Comparison of ENCODE assay signal across 27 cellular contexts in genomic region chr17:8029121-8029520, GRCh38. TPM values are rescaled to one million over a fixed set of nuclear protein-coding genes. Genes with fewer than 3 reads are reported as not detected.
DNase-seq lines count a peak whose midpoint lies in the region; ATAC-seq, FAIRE-seq and TF ChIP-seq lines count a peak whose summit lies in the region.
"Had no signal": no experiment of that assay in that cellular context is flagged by ENCODE, and none has a peak within 500 bp of the region (broad histone marks: within the 10 kb centered on the region; RNA-seq: fewer than 3 reads in every experiment).

No MANE protein-coding gene starts in this region.

- H3K27ac ChIP-seq in astrocyte (ENCODE audit: low read depth, low read length) = no peak overlapping the region
- H3K27ac ChIP-seq: hepatocyte had no signal

- H3K36me3 ChIP-seq in astrocyte (ENCODE audit: insufficient read depth, low read length) = no peaks in the 10 kb centered on the region
- no peaks in the 10 kb centered on the region for H3K36me3 ChIP-seq in HAP-1 (replicated peaks)

- H3K4me3 Mint-ChIP-seq in HFFc6 (no peak overlapping the region), astrocyte (ENCODE audit: unreplicated experiment) (no peak overlapping the region)
- H3K4me3 Mint-ChIP-seq: CD4-positive, CD25-positive, alpha-beta regulatory T cell; nephron had no signal

- H3K4me1 ChIP-seq in astrocyte (ENCODE audit: insufficient read depth, low read length) = no peaks in the 10 kb centered on the region
- H3K4me1 ChIP-seq in HAP-1 = no peaks in the 10 kb centered on the region

- DNase-seq in AG08396 (ENCODE audit: low spot score) (peak; percentile 56), HFFc6 (peak; percentile 67), astrocyte (ENCODE audit: low read depth) (peak; percentile 32), iris pigment epithelial cell (ENCODE audit: low read depth) (peak; percentile 38), NCI-H146 treated with DMSO at 0.1 percent for 48 hours (lab: John Stamatoyannopoulos, UW; ENCODE audit: unreplicated experiment) (no peak), HAP-1 (ENCODE audit: low spot score in 2 of 2) (no peak)
- DNase-seq in activated T-cell treated with anti-CD3 and anti-CD28 coated beads, Interleukin-2, amount 50 U/mL, for 1 hour = no peak
- DNase-seq: activated CD4-positive, alpha-beta T cell treated with anti-CD3 and anti-CD28 coated beads, Interleukin-2, amount 50 U/mL, for 1 hour; activated CD8-positive, alpha-beta memory T cell treated with anti-CD3 and anti-CD28 coated beads, Interleukin-2, amount 50 U/mL, for 48 hours; activated gamma-delta T cell treated with Interleukin-2 at 50 U/mL for 16 hours; CD4-positive, CD25-positive, alpha-beta regulatory T cell; effector memory CD4-positive, alpha-beta T cell; mesenchymal stem cell; NCI-H2107; NCI-H524; SHP77; substantia nigra had no signal

- in situ Hi-C loops in HAP-1 (cut with MboI; ENCODE audit: low sequenced_read_pairs) = no loop called here

- no peak overlapping the region for H2AFZ ChIP-seq in astrocyte (ENCODE audit: low read depth, low read length)
- H2AFZ ChIP-seq: hepatocyte had no signal

- no peaks in the 10 kb centered on the region for H3K79me2 ChIP-seq in astrocyte (ENCODE audit: insufficient read depth, low read length)
- H3K79me2 ChIP-seq: hepatocyte had no signal

- H3K9me3 Mint-ChIP-seq in HFFc6 = no peaks in the 10 kb centered on the region; the same call in 1 of the 2 replicates
- peaks cover 5% of the 10 kb centered on the region for H3K9me3 Mint-ChIP-seq in astrocyte (ENCODE audit: unreplicated experiment)
- H3K9me3 Mint-ChIP-seq: nephron had no signal

- no peak overlapping the region for H3K4me2 ChIP-seq in astrocyte (ENCODE audit: low read length)
- H3K4me2 ChIP-seq: hepatocyte had no signal

- H3K36me3 Mint-ChIP-seq in HFFc6 (ENCODE audit: low read depth) = no peaks in the 10 kb centered on the region
- H3K36me3 Mint-ChIP-seq in astrocyte (ENCODE audit: low read depth, unreplicated experiment) = no peaks in the 10 kb centered on the region
- H3K36me3 Mint-ChIP-seq: CD4-positive, CD25-positive, alpha-beta regulatory T cell had no signal

- no peak overlapping the region for H3K4me3 ChIP-seq in astrocyte (ENCODE audit: insufficient read depth, low read depth, low read length)
- no peak overlapping the region for H3K4me3 ChIP-seq in HAP-1
- H3K4me3 ChIP-seq: hepatocyte had no signal

- H3K4me1 Mint-ChIP-seq in HFFc6 (ENCODE audit: low read depth) = peaks cover 19% of the 10 kb centered on the region
- H3K4me1 Mint-ChIP-seq in astrocyte (ENCODE audit: low read depth, unreplicated experiment) = peaks cover 3% of the 10 kb centered on the region
- H3K4me1 Mint-ChIP-seq: CD4-positive, CD25-positive, alpha-beta regulatory T cell; nephron had no signal

- ATAC-seq in HG03097 (IDR thresholded peaks at IDR 0.05; ENCODE audit: low FRiP score, unreplicated experiment) = no peak

- H3K27me3 Mint-ChIP-seq in HFFc6 (ENCODE audit: insufficient read depth) (peaks cover 35% of the 10 kb centered on the region), astrocyte (ENCODE audit: low read depth, unreplicated experiment) (peaks cover 35% of the 10 kb centered on the region)

- no peak for FAIRE-seq in astrocyte (lab: Jason Lieb, UNC)
- FAIRE-seq: GM18507, islet of Langerhans had no signal

- H3K9me3 ChIP-seq in astrocyte (ENCODE audit: insufficient read depth, low read depth, low read length) (peaks cover 2% of the 10 kb centered on the region), HAP-1 (no peaks in the 10 kb centered on the region; the same call in 1 of the 2 replicates)

- no peak for TF ChIP-seq CTCF in HFFc6 (IDR thresholded peaks at IDR 0.05)
- TF ChIP-seq CTCF in astrocyte (IDR thresholded peaks at IDR 0.05; ENCODE audit: insufficient read depth, low read depth, low read length) = no peak

- peaks cover 26% of the 10 kb centered on the region for H3K27me3 ChIP-seq in astrocyte (ENCODE audit: insufficient read depth, low read length)
- no peaks in the 10 kb centered on the region; the same call in 1 of the 2 replicates for H3K27me3 ChIP-seq in HAP-1 (ENCODE audit: low read depth)
- H3K27me3 ChIP-seq: hepatocyte had no signal

- H3K9ac ChIP-seq in astrocyte (ENCODE audit: low read length) = no peak overlapping the region

- H3K27ac Mint-ChIP-seq in HFFc6 (peak overlapping the region; percentile 7; the same call in 1 of the 2 replicates), astrocyte (ENCODE audit: unreplicated experiment) (peak overlapping the region; percentile 60)
- H3K27ac Mint-ChIP-seq: CD4-positive, CD25-positive, alpha-beta regulatory T cell; nephron; progenitor cell of endocrine pancreas had no signal

- no peaks in the 10 kb centered on the region for H4K20me1 ChIP-seq in astrocyte (ENCODE audit: insufficient read depth, low read length)

RNA-seq across cellular contexts. Expression of gene ALOX15B, which starts 9.7 kb away (rescaled TPM):
- not detected for total RNA-seq in HFFc6 (2021; fragmentation: NEBNext Ultra II Directional; extraction: Animal tissue kit (Norgen Biotek cat#: 25700))
- not detected in 2 replicates for total RNA-seq in astrocyte
- total RNA-seq: CD4-positive, CD25-positive, alpha-beta regulatory T cell; cerebellum; progenitor cell of endocrine pancreas; T-helper 1 cell treated with Interleukin-12 subunit alpha and Interleukin-12 subunit beta and Interleukin-4 antibody, amounts not matched to agents 30 ng/mL and 1 ng/mL, for 36 hours had no signal

RNA-seq across cellular contexts. Expression of gene GUCY2D, which starts 26.7 kb away (rescaled TPM):
- not detected for total RNA-seq in HFFc6 (2021; fragmentation: NEBNext Ultra II Directional; extraction: Animal tissue kit (Norgen Biotek cat#: 25700))
- total RNA-seq in astrocyte = not detected in 2 replicates
- total RNA-seq: A673; CD4-positive, CD25-positive, alpha-beta regulatory T cell; cerebellum; hepatocyte; LHCN-M2; progenitor cell of endocrine pancreas; T-helper 1 cell treated with Interleukin-12 subunit alpha and Interleukin-12 subunit beta and Interleukin-4 antibody, amounts not matched to agents 30 ng/mL and 1 ng/mL, for 36 hours had no signal

RNA-seq across cellular contexts. Expression of gene ALOX12B, which starts 58.4 kb away (rescaled TPM):
- not detected for total RNA-seq in HFFc6 (2021; fragmentation: NEBNext Ultra II Directional; extraction: Animal tissue kit (Norgen Biotek cat#: 25700))
- not detected in 2 replicates for total RNA-seq in astrocyte
- total RNA-seq: CD4-positive, CD25-positive, alpha-beta regulatory T cell; cerebellum; T-helper 1 cell treated with Interleukin-12 subunit alpha and Interleukin-12 subunit beta and Interleukin-4 antibody, amounts not matched to agents 30 ng/mL and 1 ng/mL, for 36 hours had no signal

Comparison
In these comparisons a context has a peak if more than half of its experiments do, and no peak if none do; other contexts are left out.
1. DNase-seq: peak in AG08396 (single experiment), HFFc6 (single experiment), astrocyte (single experiment) and iris pigment epithelial cell (single experiment); none in NCI-H146 treated with DMSO at 0.1 percent for 48 hours (single experiment), activated T-cell treated with anti-CD3 and anti-CD28 coated beads, Interleukin-2, amount 50 U/mL, for 1 hour (single experiment) and HAP-1 (0 of 2).